In the genomic region with DNA sequence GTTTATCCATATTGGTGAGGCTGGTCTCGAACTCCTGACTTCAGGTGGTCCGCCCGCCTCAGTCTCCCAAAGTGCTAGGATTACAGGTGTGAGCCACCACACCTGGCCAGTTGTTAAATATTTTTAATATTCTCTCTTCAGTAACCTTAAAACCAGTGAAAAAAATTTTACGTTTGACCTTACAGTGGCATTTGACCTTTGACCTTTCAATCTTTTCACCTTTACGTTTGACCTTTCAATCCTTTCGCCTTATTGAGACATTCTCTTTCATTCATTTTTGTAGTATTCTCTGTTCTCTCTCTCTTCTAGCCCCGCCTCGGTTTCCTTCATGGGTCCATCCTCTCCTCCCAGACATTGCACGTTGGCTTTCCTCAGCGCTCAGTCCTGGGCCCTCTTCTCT, we compare ENCODE assay signal across 23 cellular contexts.
DNase-seq lines count a peak whose midpoint lies in the region; ATAC-seq and TF ChIP-seq lines count a peak whose summit lies in the region.
"Had no signal": no experiment of that assay in that cellular context is flagged by ENCODE, and none has a peak within 500 bp of the region (broad histone marks: within the 10 kb centered on the region; RNA-seq: fewer than 3 reads in every experiment).

No MANE protein-coding gene starts in this region.

- H3K27me3 ChIP-seq in CD4-positive, CD25-positive, alpha-beta regulatory T cell (ENCODE audit: control insufficient read depth, insufficient read depth, low read length): no peaks in the 10 kb centered on the region
- H3K27me3 ChIP-seq in liver (ENCODE audit: control insufficient read depth in 4 of 4, insufficient read depth in 4 of 4, low read length in 3 of 4): no peaks in the 10 kb centered on the region
- H3K27me3 ChIP-seq: BE2C; BLaER1 treated with 17β-estradiol and CSF1 and Interleukin-3, amounts not matched to agents 10 nM and 100 nM had no signal

- no peaks in the 10 kb centered on the region for H3K36me3 ChIP-seq in CD4-positive, CD25-positive, alpha-beta regulatory T cell (ENCODE audit: control insufficient read depth, insufficient read depth, low read length)
- H3K36me3 ChIP-seq in liver (ENCODE audit: control insufficient read depth in 4 of 4, insufficient read depth in 3 of 4, low read depth in 1 of 4, low read length in 3 of 4): no peaks in the 10 kb centered on the region
- H3K36me3 ChIP-seq: BE2C; BLaER1 treated with 17β-estradiol and CSF1 and Interleukin-3, amounts not matched to agents 10 nM and 100 nM had no signal

- peak overlapping the region; percentile 6 for H3K27ac Mint-ChIP-seq in activated T-cell treated with anti-CD3 and anti-CD28 coated beads, Interleukin-2, amount 50 U/mL, for 72 hours
- peak overlapping the region in 2 of 3 donors; percentile 14 to 50 for H3K27ac Mint-ChIP-seq in CD4-positive, CD25-positive, alpha-beta regulatory T cell
- peak overlapping the region; percentile 83 for H3K27ac Mint-ChIP-seq in T-helper 17 cell
- H3K27ac Mint-ChIP-seq: CD14-positive monocyte had no signal

- no peak for DNase-seq in activated T-cell treated with anti-CD3 and anti-CD28 coated beads, Interleukin-2, amount 50 U/mL, for 72 hours
- no peak for DNase-seq in activated T-cell treated with anti-CD3 and anti-CD28 coated beads, Interleukin-2, amount 50 U/mL, for 1 hour
- DNase-seq in CD4-positive, CD25-positive, alpha-beta regulatory T cell: no peak
- no peak for DNase-seq in T-helper 17 cell
- no peak for DNase-seq in OCI-M2 (lab: John Stamatoyannopoulos, UW; ENCODE audit: unreplicated experiment)
- no peak for DNase-seq in activated CD4-positive, alpha-beta T cell treated with anti-CD3 and anti-CD28 coated beads for 48 hours
- DNase-seq: 8988T; ACHN; AML-193; Calu3; CD4-positive, alpha-beta memory T cell; COR-L47; DMS79 treated with DMSO at 0.1 percent for 48 hours; GF-D8; GM23248; H7; HCEC 1CT had no signal

- TF ChIP-seq CTCF in liver (IDR thresholded peaks at IDR 0.05; ENCODE audit: low read depth, low read length, missing input control): no peak

- no peak overlapping the region for H3K9ac ChIP-seq in liver (ENCODE audit: low read depth in 1 of 2, low read length in 2 of 2)
- H3K9ac ChIP-seq: BLaER1 treated with 17β-estradiol and CSF1 and Interleukin-3, amounts not matched to agents 10 nM and 100 nM; GM23248 had no signal

- peaks cover 3 to 4% of the 10 kb centered on the region in 2 donors for H3K9me3 Mint-ChIP-seq in activated T-cell treated with anti-CD3 and anti-CD28 coated beads, Interleukin-2, amount 50 U/mL, for 72 hours
- peaks cover 0 to 1% (median 0%) of the 10 kb centered on the region in 7 donors for H3K9me3 Mint-ChIP-seq in CD4-positive, CD25-positive, alpha-beta regulatory T cell

- H3K9me3 ChIP-seq in CD4-positive, CD25-positive, alpha-beta regulatory T cell (ENCODE audit: control insufficient read depth in 2 of 2, low read length in 2 of 2): no peaks in the 10 kb centered on the region
- H3K9me3 ChIP-seq in T-helper 17 cell (ENCODE audit: control insufficient read depth, low read length, poor library complexity, severe bottlenecking) (no peaks in the 10 kb centered on the region), liver (ENCODE audit: control insufficient read depth in 4 of 4, low read length in 3 of 4) (no peaks in the 10 kb centered on the region)
- H3K9me3 ChIP-seq: A549; BE2C; BLaER1 treated with 17β-estradiol and CSF1 and Interleukin-3, amounts not matched to agents 10 nM and 100 nM had no signal

- ATAC-seq in activated T-cell treated with anti-CD3 and anti-CD28 coated beads, Interleukin-2, amount 50 U/mL, for 72 hours (replicated peaks in 1 of 2): no peak
- ATAC-seq in CD4-positive, CD25-positive, alpha-beta regulatory T cell (ENCODE audit: low read depth in 2 of 2): no peak
- ATAC-seq in T-helper 17 cell: no peak
- ATAC-seq in GM19395 (IDR thresholded peaks at IDR 0.05; ENCODE audit: unreplicated experiment): no peak
- ATAC-seq: A549 had no signal

- H3K4me3 ChIP-seq in CD4-positive, CD25-positive, alpha-beta regulatory T cell (ENCODE audit: low read depth, low read length): no peak overlapping the region
- H3K4me3 ChIP-seq in liver (ENCODE audit: low read depth in 1 of 3, low read length in 3 of 3): no peak overlapping the region
- H3K4me3 ChIP-seq: A549; BLaER1 treated with 17β-estradiol and CSF1 and Interleukin-3, amounts not matched to agents 10 nM and 100 nM; GM23248 had no signal

- H3K27me3 Mint-ChIP-seq in activated T-cell treated with anti-CD3 and anti-CD28 coated beads, Interleukin-2, amount 50 U/mL, for 72 hours (ENCODE audit: low read depth): no peaks in the 10 kb centered on the region
- no peaks in the 10 kb centered on the region for H3K27me3 Mint-ChIP-seq in CD4-positive, CD25-positive, alpha-beta regulatory T cell
- H3K27me3 Mint-ChIP-seq in T-helper 17 cell: no peaks in the 10 kb centered on the region
- H3K27me3 Mint-ChIP-seq: CD4-positive, alpha-beta memory T cell had no signal

- no peak for TF ChIP-seq RAD21 in liver (IDR thresholded peaks at IDR 0.05)

- H3K27ac ChIP-seq in CD4-positive, CD25-positive, alpha-beta regulatory T cell (ENCODE audit: insufficient read depth, low read length, poor library complexity, severe bottlenecking): no peak overlapping the region
- no peak overlapping the region for H3K27ac ChIP-seq in liver (ENCODE audit: low read depth in 1 of 2, low read length in 2 of 2)
- H3K27ac ChIP-seq: A549; BLaER1 treated with 17β-estradiol and CSF1 and Interleukin-3, amounts not matched to agents 10 nM and 100 nM; GM23248 had no signal

- H3K4me1 ChIP-seq in CD4-positive, CD25-positive, alpha-beta regulatory T cell (ENCODE audit: control insufficient read depth, insufficient read depth, low read length, poor library complexity, severe bottlenecking): peaks cover 9% of the 10 kb centered on the region
- H3K4me1 ChIP-seq in liver (ENCODE audit: control insufficient read depth in 4 of 4, insufficient read depth in 4 of 4, low read length in 3 of 4): no peaks in the 10 kb centered on the region
- H3K4me1 ChIP-seq: A549; BE2C; BLaER1 treated with 17β-estradiol and CSF1 and Interleukin-3, amounts not matched to agents 10 nM and 100 nM had no signal

- H3K4me1 Mint-ChIP-seq in activated T-cell treated with anti-CD3 and anti-CD28 coated beads, Interleukin-2, amount 50 U/mL, for 72 hours (ENCODE audit: low read depth): peaks cover 30% of the 10 kb centered on the region
- peaks cover 4 to 35% (median 25%) of the 10 kb centered on the region in 4 donors for H3K4me1 Mint-ChIP-seq in CD4-positive, CD25-positive, alpha-beta regulatory T cell
- H3K4me1 Mint-ChIP-seq in T-helper 17 cell: peaks cover 42% of the 10 kb centered on the region
- H3K4me1 Mint-ChIP-seq: CD14-positive monocyte had no signal

- H3K4me3 Mint-ChIP-seq in activated T-cell treated with anti-CD3 and anti-CD28 coated beads, Interleukin-2, amount 50 U/mL, for 72 hours: no peak overlapping the region
- H3K4me3 Mint-ChIP-seq in CD4-positive, CD25-positive, alpha-beta regulatory T cell: no peak overlapping the region
- H3K4me3 Mint-ChIP-seq in T-helper 17 cell: no peak overlapping the region
- H3K4me3 Mint-ChIP-seq: CD14-positive monocyte had no signal

- peaks cover 2 to 3% of the 10 kb centered on the region in 2 donors for H3K36me3 Mint-ChIP-seq in activated T-cell treated with anti-CD3 and anti-CD28 coated beads, Interleukin-2, amount 50 U/mL, for 72 hours (ENCODE audit: insufficient read depth in 2 of 2)
- H3K36me3 Mint-ChIP-seq in CD4-positive, CD25-positive, alpha-beta regulatory T cell: no peaks in the 10 kb centered on the region
- no peaks in the 10 kb centered on the region for H3K36me3 Mint-ChIP-seq in T-helper 17 cell (ENCODE audit: low read depth)
- H3K36me3 Mint-ChIP-seq: CD14-positive monocyte; CD4-positive, alpha-beta memory T cell had no signal

- 93% methylated on average over 10 of the region's 10 CpGs for WGBS in liver

TF ChIP-seq in liver, 16 proteins besides CTCF, POLR2A, EP300 and RAD21:
- no peak for TF ChIP-seq SP1 (IDR thresholded peaks at IDR 0.05)
- TF ChIP-seq NR2F2 (IDR thresholded peaks at IDR 0.05): peak; percentile 89
TF ChIP-seq in liver: peak in this region for 1.

Comparison
In these comparisons a context has a peak if more than half of its experiments do, and no peak if none do; other contexts are left out.
1. H3K27ac Mint-ChIP-seq: peak in every context shown above with its lines; median percentile 83 in T-helper 17 cell; 32 in CD4-positive, CD25-positive, alpha-beta regulatory T cell; 6 in activated T-cell treated with anti-CD3 and anti-CD28 coated beads, Interleukin-2, amount 50 U/mL, for 72 hours.